Comparison of ENCODE assay signal across 28 cellular contexts in the genomic region with DNA sequence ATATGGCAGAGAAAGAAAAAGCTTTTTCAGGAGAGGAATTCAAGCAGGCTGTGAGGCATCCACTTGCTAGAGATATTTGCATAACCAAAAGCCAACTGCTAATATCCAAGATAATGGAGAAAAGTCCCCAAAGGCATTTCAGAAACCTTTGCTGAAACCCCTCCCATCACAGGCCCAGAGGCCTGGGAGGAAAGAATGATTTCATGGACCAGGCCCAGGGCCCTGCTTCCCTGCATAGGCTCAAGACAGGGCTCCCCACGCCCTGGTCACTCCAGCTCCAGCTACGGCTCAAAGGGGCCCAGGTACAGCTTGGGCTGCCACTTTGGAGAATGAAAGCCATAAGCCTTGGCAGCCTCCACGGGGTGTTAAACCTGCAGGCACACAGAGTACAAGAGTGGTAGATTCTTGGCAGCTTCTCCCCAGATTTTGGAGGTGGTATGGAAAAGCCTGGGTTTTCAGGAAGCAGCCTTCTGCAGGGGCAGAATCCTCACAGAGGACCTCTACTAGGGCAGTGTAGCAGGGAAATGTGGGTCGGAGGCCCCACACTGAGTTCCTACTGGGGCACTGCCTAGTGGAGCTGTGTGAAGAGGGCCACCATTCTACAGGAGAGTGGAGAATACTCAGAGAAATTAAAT.
"Had no signal": no experiment of that assay in that cellular context is flagged by ENCODE, and none has a peak within 500 bp of the region (broad histone marks: within the 10 kb centered on the region; RNA-seq: fewer than 3 reads in every experiment).

No MANE protein-coding gene starts in this region.

- H3K4me3 Mint-ChIP-seq: activated CD4-positive, alpha-beta memory T cell treated with anti-CD3 and anti-CD28 coated beads, Interleukin-2, amount 10 ng/mL, durations not matched to agents 7 days and 5 days; activated CD4-positive, alpha-beta T cell treated with anti-CD3 and anti-CD28 coated beads for 36 hours; activated CD4-positive, alpha-beta T cell treated with anti-CD3 and anti-CD28 coated beads, Interleukin-2, amount 10 ng/mL, durations not matched to agents 24 days and 14 days; activated naive CD4-positive, alpha-beta T cell treated with anti-CD3 and anti-CD28 coated beads, Interleukin-2, amount 10 ng/mL, durations not matched to agents 7 days and 5 days; activated naive CD8-positive, alpha-beta T cell; activated T-cell treated with anti-CD3 and anti-CD28 coated beads, Interleukin-2, amount 50 U/mL, for 24 hours; activated T-cell treated with anti-CD3 and anti-CD28 coated beads, Interleukin-2, amount 50 U/mL, for 72 hours; central memory CD8-positive, alpha-beta T cell; dendritic cell treated with granulocyte-macrophage colony-stimulating factor and Interleukin-4, amounts not matched to agents 40 ng/mL and 50 ng/mL, for 4 days had no signal

- FAIRE-seq: astrocyte, bronchial epithelial cell, endothelial cell of umbilical vein, frontal cortex had no signal

- H3K36me3 ChIP-seq: brain microvascular endothelial cell had no signal

- DNase-seq: activated CD4-positive, alpha-beta memory T cell treated with anti-CD3 and anti-CD28 coated beads, Interleukin-2, amount 10 ng/mL, durations not matched to agents 7 days and 5 days; activated CD4-positive, alpha-beta T cell treated with anti-CD3 and anti-CD28 coated beads for 36 hours; activated CD4-positive, alpha-beta T cell treated with anti-CD3 and anti-CD28 coated beads, Interleukin-2, amount 10 ng/mL, durations not matched to agents 24 days and 14 days; activated CD4-positive, CD25-positive, alpha-beta regulatory T cell; activated CD4-positive, CD25-positive, alpha-beta regulatory T cell treated with anti-CD3 and anti-CD28 coated beads, Interleukin-2, amount 50 U/mL, for 72 hours; activated CD8-positive, alpha-beta memory T cell treated with anti-CD3 and anti-CD28 coated beads, Interleukin-2, amount 50 U/mL, for 48 hours; activated gamma-delta T cell; activated naive CD4-positive, alpha-beta T cell; activated naive CD4-positive, alpha-beta T cell treated with anti-CD3 and anti-CD28 coated beads, Interleukin-2, amount 10 ng/mL, durations not matched to agents 7 days and 5 days; activated T-cell treated with anti-CD3 and anti-CD28 coated beads for 4 hours; activated T-cell treated with anti-CD3 and anti-CD28 coated beads, Interleukin-2, amount 50 U/mL, for 24 hours; activated T-cell treated with anti-CD3 and anti-CD28 coated beads, Interleukin-2, amount 50 U/mL, for 72 hours; amniotic stem cell; brain microvascular endothelial cell; dorsolateral prefrontal cortex; effector memory CD4-positive, alpha-beta T cell; foreskin fibroblast; head of caudate nucleus; T-helper 2 cell had no signal

- H3K27me3 Mint-ChIP-seq: activated CD4-positive, alpha-beta T cell treated with anti-CD3 and anti-CD28 coated beads for 36 hours; activated naive CD8-positive, alpha-beta T cell; activated T-cell treated with anti-CD3 and anti-CD28 coated beads, Interleukin-2, amount 50 U/mL, for 24 hours; central memory CD8-positive, alpha-beta T cell had no signal

- ATAC-seq: activated CD4-positive, alpha-beta T cell treated with anti-CD3 and anti-CD28 coated beads for 36 hours; activated T-cell treated with anti-CD3 and anti-CD28 coated beads, Interleukin-2, amount 50 U/mL, for 72 hours had no signal

- H3K4me3 ChIP-seq: coronary artery, dorsolateral prefrontal cortex had no signal

- H3K27ac Mint-ChIP-seq: activated CD4-positive, alpha-beta memory T cell treated with anti-CD3 and anti-CD28 coated beads, Interleukin-2, amount 10 ng/mL, durations not matched to agents 7 days and 5 days; activated CD4-positive, alpha-beta T cell treated with anti-CD3 and anti-CD28 coated beads for 36 hours; activated CD4-positive, alpha-beta T cell treated with anti-CD3 and anti-CD28 coated beads, Interleukin-2, amount 10 ng/mL, durations not matched to agents 24 days and 14 days; activated naive CD4-positive, alpha-beta T cell treated with anti-CD3 and anti-CD28 coated beads, Interleukin-2, amount 10 ng/mL, durations not matched to agents 7 days and 5 days; activated naive CD8-positive, alpha-beta T cell; activated T-cell treated with anti-CD3 and anti-CD28 coated beads, Interleukin-2, amount 50 U/mL, for 24 hours; activated T-cell treated with anti-CD3 and anti-CD28 coated beads, Interleukin-2, amount 50 U/mL, for 72 hours; dendritic cell treated with granulocyte-macrophage colony-stimulating factor and Interleukin-4, amounts not matched to agents 40 ng/mL and 50 ng/mL, for 4 days had no signal

- H3K27me3 ChIP-seq: brain microvascular endothelial cell, dorsolateral prefrontal cortex had no signal

- H3K27ac ChIP-seq: brain microvascular endothelial cell, coronary artery, dorsolateral prefrontal cortex, epithelial cell of prostate had no signal
